25 cellular contexts compared by ENCODE assay signal in genomic region chr12:21129906-21130305, GRCh38. TPM values are rescaled to one million over a fixed set of nuclear protein-coding genes. Genes with fewer than 3 reads are reported as not detected.
A peak's percentile ranks its signal among the peaks of the same experiment; 100 is the strongest.
DNase-seq lines count a peak whose midpoint lies in the region; ATAC-seq and TF ChIP-seq lines count a peak whose summit lies in the region.
"Had no signal": no experiment of that assay in that cellular context is flagged by ENCODE, and none has a peak within 500 bp of the region (broad histone marks: within the 10 kb centered on the region; RNA-seq: fewer than 3 reads in every experiment).

No MANE protein-coding gene starts in this region.

- in situ Hi-C loops in brain microvascular endothelial cell (cut with HindIII; ENCODE audit: low pct_ligation_motif_present, low sequenced_read_pairs): no loop called here

- intact Hi-C loops in right cardiac atrium (cut with DNase I): no loop called here
- intact Hi-C loops in heart right ventricle (cut with DNase I): no loop called here
- intact Hi-C loops in right lobe of liver (cut with DNase I): no loop called here

- peak; percentile 59 to 87 for ATAC-seq in right cardiac atrium
- ATAC-seq in heart right ventricle: no peak
- peak; percentile 86 to 92 (median 88) for ATAC-seq in right lobe of liver
- no peak for ATAC-seq in HG02870 (IDR thresholded peaks at IDR 0.05; ENCODE audit: unreplicated experiment)
- ATAC-seq in GM21529 (IDR thresholded peaks at IDR 0.05; ENCODE audit: unreplicated experiment): no peak
- ATAC-seq: K562, Right ventricle myocardium inferior had no signal

- H3K27ac ChIP-seq in right cardiac atrium (ENCODE audit: low read length) (no peak overlapping the region), heart right ventricle (no peak overlapping the region), brain microvascular endothelial cell (no peak overlapping the region), right lobe of liver (peak overlapping the region in 2 of 3 donors; percentile 56 to 66)
- H3K27ac ChIP-seq: PC-9, SJSA1 had no signal

- no peaks in the 10 kb centered on the region for H3K4me1 ChIP-seq in right cardiac atrium (ENCODE audit: control insufficient read depth, insufficient read depth, low read length)
- H3K4me1 ChIP-seq in heart right ventricle: no peaks in the 10 kb centered on the region
- peaks cover 0 to 15% (median 2%) of the 10 kb centered on the region in 4 donors for H3K4me1 ChIP-seq in right lobe of liver
- H3K4me1 ChIP-seq: SJSA1 had no signal

- H3K36me3 ChIP-seq in heart right ventricle (no peaks in the 10 kb centered on the region), brain microvascular endothelial cell (replicated peaks) (no peaks in the 10 kb centered on the region), right lobe of liver (no peaks in the 10 kb centered on the region)
- H3K36me3 ChIP-seq: SJSA1 had no signal

- WGBS in right cardiac atrium: 54% methylated on average over 1 of the region's 1 CpG
- WGBS in heart right ventricle, 2 donors: 57 to 65% methylated on average over 1 of the region's 1 CpG
- 5% methylated on average over 1 of the region's 1 CpG for WGBS in right lobe of liver (ENCODE audit: insufficient coverage, low coverage, low lambda C conversion rate, missing lambda C conversion rate)

- DNase-seq in right cardiac atrium (no peak), heart right ventricle (no peak), brain microvascular endothelial cell (peak; percentile 14), right lobe of liver (no peak), NCI-H2227 (lab: John Stamatoyannopoulos, UW; ENCODE audit: unreplicated experiment) (no peak)
- DNase-seq: 8988T, Calu3, DMS79 treated with DMSO at 0.1 percent for 48 hours, GF-D8, Kasumi-1, MV-4-11, NCI-H1105 treated with DMSO at 0.1 percent for 48 hours, NCI-H2029 treated with DMSO at 0.1 percent for 48 hours, NCI-H2227 treated with DMSO at 0.1 percent for 48 hours, NCI-H526 treated with DMSO at 0.1 percent for 48 hours, PC-9 had no signal

- H3K27me3 ChIP-seq in right cardiac atrium (ENCODE audit: control insufficient read depth, insufficient read depth): no peaks in the 10 kb centered on the region
- no peaks in the 10 kb centered on the region for H3K27me3 ChIP-seq in heart right ventricle
- H3K27me3 ChIP-seq in brain microvascular endothelial cell (replicated peaks): no peaks in the 10 kb centered on the region
- H3K27me3 ChIP-seq in right lobe of liver: no peaks in the 10 kb centered on the region
- H3K27me3 ChIP-seq: SJSA1 had no signal

- TF ChIP-seq CTCF in heart right ventricle (IDR thresholded peaks at IDR 0.05): no peak
- TF ChIP-seq CTCF in brain microvascular endothelial cell (IDR thresholded peaks at IDR 0.05; ENCODE audit: low read depth, low read length, missing control alignments): no peak
- no peak for TF ChIP-seq CTCF in right lobe of liver (IDR thresholded peaks at IDR 0.05)

- H3K4me3 ChIP-seq in right cardiac atrium (ENCODE audit: low read length) (no peak overlapping the region), heart right ventricle (no peak overlapping the region), brain microvascular endothelial cell (ENCODE audit: low read depth, low read length) (no peak overlapping the region), right lobe of liver (peak overlapping the region in 1 of 3 donors; percentile 9)
- H3K4me3 ChIP-seq: K562, PC-9, SJSA1 had no signal

- TF ChIP-seq POLR2A in right lobe of liver (IDR thresholded peaks at IDR 0.05): no peak

- H3K9me3 ChIP-seq in right cardiac atrium (ENCODE audit: control insufficient read depth, low read length) (no peaks in the 10 kb centered on the region), heart right ventricle (peaks cover 0 to 4% (median 0%) of the 10 kb centered on the region in 11 donors), right lobe of liver (no peaks in the 10 kb centered on the region)
- H3K9me3 ChIP-seq: SJSA1 had no signal

RNA-seq across cellular contexts. Expression of gene SLCO1B1, which starts 1.1 kb away (rescaled TPM):
- total RNA-seq in right cardiac atrium: not detected
- not detected for polyA plus RNA-seq in right cardiac atrium
- total RNA-seq in heart right ventricle: under 1 TPM in 1 of 10 donors, not detected in 9; 0.28 TPM
- polyA plus RNA-seq in heart right ventricle: not detected
- total RNA-seq in right lobe of liver: 100 to 1,000 TPM; 126 to 285 (median 145) TPM
- total RNA-seq: HT1080, K562, NCI-H460, Right ventricle myocardium inferior, RPMI7951, SJSA1 had no signal
- polyA plus RNA-seq: BJ had no signal

Comparison
In these comparisons a context has a peak if more than half of its experiments do, and no peak if none do; other contexts are left out.
1. ATAC-seq: peak in right cardiac atrium (2 of 2) and right lobe of liver (4 of 4); none in heart right ventricle (0 of 8), HG02870 (single experiment) and GM21529 (single experiment).
2. H3K27ac ChIP-seq: peak in right lobe of liver (2 of 3); none in right cardiac atrium (single experiment), heart right ventricle (0 of 10) and brain microvascular endothelial cell (single experiment).
3. RNA of gene SLCO1B1, which starts 1.1 kb away (total RNA-seq): 126 to 285 TPM in right lobe of liver; not detected in right cardiac atrium and 0.28 TPM in heart right ventricle; every median in the first group is over 10 times any median in the second.